Comparison of ENCODE assay signal across 22 cellular contexts in genomic region chr2:233563663-233564430, GRCh38. TPM values are rescaled to one million over a fixed set of nuclear protein-coding genes. Genes with fewer than 3 reads are reported as not detected.
A peak's percentile ranks its signal among the peaks of the same experiment; 100 is the strongest.
DNase-seq lines count a peak whose midpoint lies in the region; ATAC-seq and TF ChIP-seq lines count a peak whose summit lies in the region.
"Had no signal": no experiment of that assay in that cellular context is flagged by ENCODE, and none has a peak within 500 bp of the region (broad histone marks: within the 10 kb centered on the region; RNA-seq: fewer than 3 reads in every experiment).

No MANE protein-coding gene starts in this region.

- TF ChIP-seq CTCF in foreskin keratinocyte (conservative IDR thresholded peaks at IDR 0.05), result no peak

- peak overlapping the region in 7 of 11 experiments; percentile 2 to 76 (median 62); a peak in 12 of 22 replicates for H3K4me2 ChIP-seq in BLaER1 treated with 17β-estradiol and CSF1 and Interleukin-3, amounts not matched to agents 10 nM and 100 nM

- H4K20me1 ChIP-seq in BLaER1 treated with 17β-estradiol and CSF1 and Interleukin-3, amounts not matched to agents 10 nM and 100 nM, result no peaks in the 10 kb centered on the region

- H3K27ac ChIP-seq in BLaER1 treated with 17β-estradiol and CSF1 and Interleukin-3, amounts not matched to agents 10 nM and 100 nM, result peak overlapping the region in 2 of 11 experiments; percentile 9 to 17; a peak in 1 of 22 replicates
- H3K27ac ChIP-seq in foreskin keratinocyte, result no peak overlapping the region
- H3K27ac ChIP-seq: esophagus squamous epithelium, uterus had no signal

- peaks cover 2% of the 10 kb centered on the region for H3K36me3 Mint-ChIP-seq in T-helper 17 cell (ENCODE audit: low read depth)
- peaks cover 10% of the 10 kb centered on the region for H3K36me3 Mint-ChIP-seq in memory B cell
- peaks cover 9% of the 10 kb centered on the region for H3K36me3 Mint-ChIP-seq in activated CD4-positive, alpha-beta memory T cell treated with anti-CD3 and anti-CD28 coated beads for 36 hours

- POLR2A ChIA-PET in activated CD4-positive, alpha-beta memory T cell treated with anti-CD3 and anti-CD28 coated beads for 36 hours (lab: Charles Lee), result no interaction called here

- H3K4me3 Mint-ChIP-seq in T-helper 17 cell (peak overlapping the region; percentile 33), memory B cell (no peak overlapping the region)
- no peak overlapping the region for H3K4me3 Mint-ChIP-seq in activated CD4-positive, alpha-beta memory T cell treated with anti-CD3 and anti-CD28 coated beads for 36 hours
- H3K4me3 Mint-ChIP-seq: natural killer cell treated with Interleukin-12 subunit alpha and Interleukin-12 subunit beta and Interleukin-15 and Interleukin-18, amount 100 ng/mL, for 72 hours had no signal

- H3K27ac Mint-ChIP-seq in T-helper 17 cell (no peak overlapping the region), memory B cell (peak overlapping the region; percentile 7)
- no peak overlapping the region for H3K27ac Mint-ChIP-seq in activated CD4-positive, alpha-beta memory T cell treated with anti-CD3 and anti-CD28 coated beads for 36 hours

- no peaks in the 10 kb centered on the region for H3K27me3 ChIP-seq in BLaER1 treated with 17β-estradiol and CSF1 and Interleukin-3, amounts not matched to agents 10 nM and 100 nM
- H3K27me3 ChIP-seq in foreskin keratinocyte, result no peaks in the 10 kb centered on the region
- H3K27me3 ChIP-seq: esophagus squamous epithelium, uterus had no signal

- H3K4me1 ChIP-seq in BLaER1 treated with 17β-estradiol and CSF1 and Interleukin-3, amounts not matched to agents 10 nM and 100 nM, result peaks cover 8 to 28% (median 17%) of the 10 kb centered on the region in 10 experiments
- H3K4me1 ChIP-seq in foreskin keratinocyte, result peaks cover 13% of the 10 kb centered on the region
- H3K4me1 ChIP-seq: uterus had no signal

- H3K27me3 Mint-ChIP-seq in T-helper 17 cell (peaks cover 4% of the 10 kb centered on the region), memory B cell (no peaks in the 10 kb centered on the region)
- no peaks in the 10 kb centered on the region for H3K27me3 Mint-ChIP-seq in activated CD4-positive, alpha-beta memory T cell treated with anti-CD3 and anti-CD28 coated beads for 36 hours
- H3K27me3 Mint-ChIP-seq: IgD-negative memory B cell had no signal

- H3K9me3 Mint-ChIP-seq in memory B cell, result no peaks in the 10 kb centered on the region
- H3K9me3 Mint-ChIP-seq in activated CD4-positive, alpha-beta memory T cell treated with anti-CD3 and anti-CD28 coated beads for 36 hours, result no peaks in the 10 kb centered on the region
- H3K9me3 Mint-ChIP-seq: IgD-negative memory B cell; natural killer cell treated with Interleukin-12 subunit alpha and Interleukin-12 subunit beta and Interleukin-15 and Interleukin-18, amount 100 ng/mL, for 72 hours had no signal

- H3K36me3 ChIP-seq in BLaER1 treated with 17β-estradiol and CSF1 and Interleukin-3, amounts not matched to agents 10 nM and 100 nM, result peaks cover 0 to 22% (median 6%) of the 10 kb centered on the region in 11 experiments; a peak in 14 of 22 replicates
- H3K36me3 ChIP-seq: uterus had no signal

- peaks cover 7% of the 10 kb centered on the region for H3K4me1 Mint-ChIP-seq in T-helper 17 cell
- peaks cover 15% of the 10 kb centered on the region for H3K4me1 Mint-ChIP-seq in memory B cell
- H3K4me1 Mint-ChIP-seq in activated CD4-positive, alpha-beta memory T cell treated with anti-CD3 and anti-CD28 coated beads for 36 hours (ENCODE audit: low read depth), result peaks cover 13% of the 10 kb centered on the region

- DNase-seq in Kasumi-1 (lab: John Stamatoyannopoulos, UW), result peak; percentile 18 to 21
- DNase-seq in T-helper 17 cell, result no peak
- no peak for DNase-seq in memory B cell (ENCODE audit: low spot score in 2 of 2)
- DNase-seq in foreskin keratinocyte, result no peak
- DNase-seq in DMS 273 (lab: John Stamatoyannopoulos, UW; ENCODE audit: unreplicated experiment), result no peak
- DNase-seq in activated CD4-positive, alpha-beta memory T cell treated with anti-CD3 and anti-CD28 coated beads for 36 hours, result no peak
- DNase-seq: activated CD4-positive, alpha-beta T cell treated with anti-CD3 and anti-CD28 coated beads, Interleukin-2, amount 50 U/mL, for 4 hours; aorta; esophagus squamous epithelium; hypothalamus; left ventricle myocardium superior; NCI-H1694; NCI-H524 treated with DMSO at 0.1 percent for 48 hours; RPMI8226; stimulated activated naive CD4-positive, alpha-beta T cell treated with Interleukin-2 at 50 U/mL for 16 hours; T-helper 2 cell; uterus had no signal

- no peak overlapping the region for H3K9ac ChIP-seq in BLaER1 treated with 17β-estradiol and CSF1 and Interleukin-3, amounts not matched to agents 10 nM and 100 nM

- 0 out of 22 replicates have a peak, but pooled peaks cover 0 to 3% (median 0%) of the 10 kb centered on the region in 11 experiments for H3K9me3 ChIP-seq in BLaER1 treated with 17β-estradiol and CSF1 and Interleukin-3, amounts not matched to agents 10 nM and 100 nM (replicated peaks in 1 of 11)
- no peaks in the 10 kb centered on the region for H3K9me3 ChIP-seq in T-helper 17 cell (ENCODE audit: control insufficient read depth, low read length, poor library complexity, severe bottlenecking)
- H3K9me3 ChIP-seq: esophagus squamous epithelium, uterus had no signal

- H3K4me3 ChIP-seq in BLaER1 treated with 17β-estradiol and CSF1 and Interleukin-3, amounts not matched to agents 10 nM and 100 nM, result no peak overlapping the region
- H3K4me3 ChIP-seq: esophagus squamous epithelium, uterus had no signal

- CTCF ChIA-PET in activated CD4-positive, alpha-beta memory T cell treated with anti-CD3 and anti-CD28 coated beads for 36 hours (lab: Charles Lee), result interaction anchor here (1.1 kb wide), 1 partner anchor 294 kb away, joined by 4 read pairs; no protein-coding TSS in a partner anchor

- intact Hi-C loops in activated CD4-positive, alpha-beta memory T cell treated with anti-CD3 and anti-CD28 coated beads for 36 hours (cut with micrococcal nuclease), result loop anchor here (10.0 kb wide), 1 partner anchor 291 kb away; the partner anchor contains the start of gene HJURP

- ATAC-seq in T-helper 17 cell (no peak), memory B cell (ENCODE audit: low read depth) (no peak), foreskin keratinocyte (no peak), GM18498 (IDR thresholded peaks at IDR 0.05; ENCODE audit: unreplicated experiment) (no peak)
- ATAC-seq: left ventricle myocardium superior; natural killer cell treated with Interleukin-12 subunit alpha and Interleukin-12 subunit beta and Interleukin-15 and Interleukin-18, amount 100 ng/mL, for 72 hours had no signal

RNA-seq across cellular contexts. Expression of gene USP40, which starts 2.7 kb away (rescaled TPM):
- total RNA-seq in T-helper 17 cell, result 10 to 100 TPM; 10.7 to 14.0 TPM
- total RNA-seq in foreskin keratinocyte, result 35.8 and 46.1 TPM in 2 replicates
- 25.0 and 25.7 TPM in 2 replicates for polyA plus RNA-seq in foreskin keratinocyte
- 10 to 100 TPM; 19.3 to 21.5 TPM for total RNA-seq in activated CD4-positive, alpha-beta memory T cell treated with anti-CD3 and anti-CD28 coated beads for 36 hours

RNA-seq across cellular contexts. Expression of gene UGT1A8, which starts 53.6 kb away (rescaled TPM):
- total RNA-seq in T-helper 17 cell, result not detected
- total RNA-seq in foreskin keratinocyte, result not detected in 2 replicates
- polyA plus RNA-seq in foreskin keratinocyte, result not detected in 2 replicates
- not detected for total RNA-seq in activated CD4-positive, alpha-beta memory T cell treated with anti-CD3 and anti-CD28 coated beads for 36 hours
- total RNA-seq: aorta; dermis microvascular lymphatic vessel endothelial cell; left ventricle myocardium superior; natural killer cell treated with Interleukin-12 subunit alpha and Interleukin-12 subunit beta and Interleukin-15 and Interleukin-18, amount 100 ng/mL, for 72 hours; uterus had no signal
- polyA plus RNA-seq: IgD-negative memory B cell had no signal

Comparison
In these comparisons a context has a peak if more than half of its experiments do, and no peak if none do; other contexts are left out.
1. DNase-seq: peak in Kasumi-1 (2 of 2); none in T-helper 17 cell (0 of 3), memory B cell (0 of 2), foreskin keratinocyte (0 of 2), DMS 273 (single experiment) and activated CD4-positive, alpha-beta memory T cell treated with anti-CD3 and anti-CD28 coated beads for 36 hours (single experiment).